Comparison of ENCODE assay signal across 8 cellular contexts in genomic region chr3:168096210-168096795, GRCh38. TPM values are rescaled to one million over a fixed set of nuclear protein-coding genes. Genes with fewer than 3 reads are reported as not detected.
A peak's percentile ranks its signal among the peaks of the same experiment; 100 is the strongest.
DNase-seq lines count a peak whose midpoint lies in the region; ATAC-seq, FAIRE-seq and TF ChIP-seq lines count a peak whose summit lies in the region.

No MANE protein-coding gene starts in this region.

- H3K4me3 ChIP-seq in dorsolateral prefrontal cortex = peak overlapping the region; percentile 64 to 96 (median 82)
- H3K4me3 ChIP-seq in HepG2 (replicated peaks in 1 of 3; ENCODE audit: insufficient read depth in 1 of 3, low read depth in 2 of 3, low read length in 3 of 3) = peak overlapping the region; percentile 55 to 77 (median 77)

- WGBS in HepG2 (ENCODE audit: low lambda C conversion rate) = under 1% methylated on average over 17 of the region's 18 CpGs

- H3K36me3 Mint-ChIP-seq in stimulated activated naive CD8-positive, alpha-beta T cell treated with anti-CD3 and anti-CD28 coated beads, Interleukin-15, Interleukin-2, amounts not matched to agents 100 ng/mL and 50 ng/mL, for 24 hours (ENCODE audit: low read depth) = no peaks in the 10 kb centered on the region

- no peaks in the 10 kb centered on the region for H3K9me3 ChIP-seq in HepG2 (ENCODE audit: low read length)

- H3K9ac ChIP-seq in HepG2 (ENCODE audit: insufficient read depth, low read depth, low read length) = peak overlapping the region; percentile 64

- H3K4me1 ChIP-seq in HepG2 (ENCODE audit: insufficient read depth, low read length) = peaks cover 35% of the 10 kb centered on the region

- no peak for FAIRE-seq in HepG2 (lab: Jason Lieb, UNC)

- peak overlapping the region; percentile 96 for H3K27ac Mint-ChIP-seq in stimulated activated naive CD8-positive, alpha-beta T cell treated with anti-CD3 and anti-CD28 coated beads, Interleukin-15, Interleukin-2, amounts not matched to agents 100 ng/mL and 50 ng/mL, for 24 hours

- H3K4me3 Mint-ChIP-seq in stimulated activated naive CD8-positive, alpha-beta T cell treated with anti-CD3 and anti-CD28 coated beads, Interleukin-15, Interleukin-2, amounts not matched to agents 100 ng/mL and 50 ng/mL, for 24 hours = peak overlapping the region; percentile 86

- no peak for TF ChIP-seq RAD21 in HepG2 (CRISPR knock-in tag; IDR thresholded peaks at IDR 0.05)

- TF ChIP-seq CTCF in GM13977 (IDR thresholded peaks at IDR 0.05; ENCODE audit: extremely low read depth, insufficient read depth, missing control alignments) (no peak), dorsolateral prefrontal cortex (IDR thresholded peaks at IDR 0.05 in 54 of 56, conservative IDR thresholded peaks at IDR 0.05 in 2 of 56; ENCODE audit: low read depth in 1 of 56, partially characterized antibody in 56 of 56) (peak in 2 of 56 donors; percentile 3 to 4), HepG2 (CRISPR knock-in tag; IDR thresholded peaks at IDR 0.05) (no peak)

- intact Hi-C loops in dorsolateral prefrontal cortex (cut with DNase I) (loop anchor here in 1 of 2 donors (5.0 kb wide), 2 partner anchors 71 to 359 kb away; partner anchors contain the start of gene SERPINI1), HepG2 (cut with micrococcal nuclease; ENCODE audit: unreplicated experiment) (loop anchor here (1.0 to 10.0 kb wide), 3 partner anchors 22 to 362 kb away; partner anchors contain the start of genes PDCD10 and SERPINI1)

- TF ChIP-seq POLR2A in HepG2 (IDR thresholded peaks at IDR 0.05; ENCODE audit: insufficient read depth in 1 of 2, low read depth in 2 of 2, low read length in 2 of 2) = peak; percentile 66 to 72

- no peaks in the 10 kb centered on the region for H3K9me3 Mint-ChIP-seq in stimulated activated naive CD8-positive, alpha-beta T cell treated with anti-CD3 and anti-CD28 coated beads, Interleukin-15, Interleukin-2, amounts not matched to agents 100 ng/mL and 50 ng/mL, for 24 hours

- POLR2A ChIA-PET in HepG2 (lab: Yijun Ruan, JAX) = interaction anchor here (0.7 to 3.5 kb wide), 3 partner anchors 9 to 22 kb away, joined by 3 to 17 read pairs (median 3); no protein-coding TSS in a partner anchor

- TF ChIP-seq EP300 in HepG2 (IDR thresholded peaks at IDR 0.05; ENCODE audit: low read depth in 2 of 2, low read length in 2 of 2) (0 out of 4 replicates have a peak, but pooled peaks of 1 of the 2 experiments have one; percentile 4), HepG2 (CRISPR knock-in tag; IDR thresholded peaks at IDR 0.05; ENCODE audit: borderline replicate concordance) (no peak)

- DNase-seq in AG08395 (ENCODE audit: low spot score) = peak; percentile 78
- DNase-seq in GM13977 (ENCODE audit: low spot score) = peak; percentile 63
- DNase-seq in NCI-H146 (lab: John Stamatoyannopoulos, UW) = peak; percentile 95
- DNase-seq in SKM-1 treated with dmso at 0.1 percent for 144 hours (lab: John Stamatoyannopoulos, UW; ENCODE audit: unreplicated experiment) = peak; percentile 75
- DNase-seq in dorsolateral prefrontal cortex = peak in 9 of 10 donors; percentile 26 to 62 (median 56)
- peak; percentile 87 for DNase-seq in HepG2 (ENCODE audit: low spot score)

- peak overlapping the region; percentile 90 for H2AFZ ChIP-seq in HepG2 (ENCODE audit: low read length)

- H3K27me3 ChIP-seq in dorsolateral prefrontal cortex (peaks cover 0 to 2% (median 0%) of the 10 kb centered on the region in 45 donors), HepG2 (ENCODE audit: control insufficient read depth in 1 of 2, insufficient read depth in 2 of 2, low read length in 2 of 2) (no peaks in the 10 kb centered on the region; a peak in 1 of 5 replicates)

- peak overlapping the region; percentile 97 for H3K4me2 ChIP-seq in HepG2 (ENCODE audit: low read depth, low read length)

- H4K20me1 ChIP-seq in HepG2 (ENCODE audit: insufficient read depth, low read length) = no peaks in the 10 kb centered on the region; the same call in 1 of the 2 replicates

- peaks cover 49% of the 10 kb centered on the region for H3K27me3 Mint-ChIP-seq in stimulated activated naive CD8-positive, alpha-beta T cell treated with anti-CD3 and anti-CD28 coated beads, Interleukin-15, Interleukin-2, amounts not matched to agents 100 ng/mL and 50 ng/mL, for 24 hours

- CTCF ChIA-PET in HepG2 (lab: Yijun Ruan, JAX; ENCODE audit: low intra/inter-chr PET ratio, low total read pairs) = interaction anchor here (1.5 kb wide), 1 partner anchor 49 kb away, joined by 7 read pairs; no protein-coding TSS in a partner anchor

- H3K36me3 ChIP-seq in HepG2 (replicated peaks in 1 of 2; ENCODE audit: control insufficient read depth in 1 of 2, insufficient read depth in 2 of 2, low read length in 2 of 2) = no peaks in the 10 kb centered on the region

- TSS peak; percentile 60 for BruUV-seq in HepG2 (replicated peaks; lab: Mats Ljungman, UMichigan)

- H3K4me1 Mint-ChIP-seq in stimulated activated naive CD8-positive, alpha-beta T cell treated with anti-CD3 and anti-CD28 coated beads, Interleukin-15, Interleukin-2, amounts not matched to agents 100 ng/mL and 50 ng/mL, for 24 hours (ENCODE audit: low read depth) = peaks cover 24% of the 10 kb centered on the region

- peaks cover 35% of the 10 kb centered on the region for H3K79me2 ChIP-seq in HepG2 (ENCODE audit: insufficient read depth, low read length)

- ATAC-seq in HG02885 (IDR thresholded peaks at IDR 0.05; ENCODE audit: poor library complexity, unreplicated experiment) (peak; percentile 3), HepG2 (peak; percentile 61)

- H3K27ac ChIP-seq in dorsolateral prefrontal cortex = peak overlapping the region in 51 of 59 donors; percentile 2 to 98 (median 92)
- H3K27ac ChIP-seq in HepG2 (ENCODE audit: extremely low read length, insufficient read depth, low read length) = peak overlapping the region; percentile 74

- in situ Hi-C loops in GM13977 (cut with MboI; ENCODE audit: low pct_unique_long_range_greater_than_20kb, low sequenced_read_pairs, unreplicated experiment) = no loop called here
- in situ Hi-C loops in HepG2 (cut with HindIII; ENCODE audit: extremely low pct_ligation_motif_present, low pct_unique_long_range_greater_than_20kb) = no loop called here

TF ChIP-seq in HepG2, 621 proteins besides CTCF, POLR2A, EP300 and RAD21 (continues in another document):
- TF ChIP-seq RBFOX2 (IDR thresholded peaks at IDR 0.05; ENCODE audit: low read depth, low read length) (no peak), TCF12 (IDR thresholded peaks at IDR 0.05) (no peak), TCF12 (CRISPR knock-in tag; IDR thresholded peaks at IDR 0.05) (no peak; the same call in 1 of the 2 replicates)
- TF ChIP-seq, protein P1, sequence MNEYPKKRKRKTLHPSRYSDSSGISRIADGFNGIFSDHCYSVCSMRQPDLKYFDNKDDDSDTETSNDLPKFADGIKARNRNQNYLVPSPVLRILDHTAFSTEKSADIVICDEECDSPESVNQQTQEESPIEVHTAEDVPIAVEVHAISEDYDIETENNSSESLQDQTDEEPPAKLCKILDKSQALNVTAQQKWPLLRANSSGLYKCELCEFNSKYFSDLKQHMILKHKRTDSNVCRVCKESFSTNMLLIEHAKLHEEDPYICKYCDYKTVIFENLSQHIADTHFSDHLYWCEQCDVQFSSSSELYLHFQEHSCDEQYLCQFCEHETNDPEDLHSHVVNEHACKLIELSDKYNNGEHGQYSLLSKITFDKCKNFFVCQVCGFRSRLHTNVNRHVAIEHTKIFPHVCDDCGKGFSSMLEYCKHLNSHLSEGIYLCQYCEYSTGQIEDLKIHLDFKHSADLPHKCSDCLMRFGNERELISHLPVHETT (CRISPR knock-in tag; conservative IDR thresholded peaks at IDR 0.05) = no peak; the same call in 1 of the 2 replicates

RNA-seq across cellular contexts. Expression of gene GOLIM4, which starts 0.6 kb away (rescaled TPM):
- 100 to 1,000 TPM in 2 of 120 experiments, 10 to 100 TPM in 118; 26.3 to 108 (median 49.7) TPM for total RNA-seq in dorsolateral prefrontal cortex
- total RNA-seq in HepG2 (2016; rRNA removed; fragmentation: Illumina TruSeq; extraction: Trizol) = 31.5 and 47.7 TPM in 2 replicates
- total RNA-seq in HepG2 (2016; cell fraction: cytosol; rRNA removed; fragmentation: Illumina TruSeq; extraction: Trizol; ENCODE audit: low read depth) = 7.7 and 9.3 TPM in 2 replicates
- total RNA-seq in HepG2 (2016; cell fraction: insoluble cytoplasmic fraction; rRNA removed; fragmentation: Illumina TruSeq; extraction: Trizol) = 33.4 and 49.5 TPM in 2 replicates
- total RNA-seq in HepG2 (2016; cell fraction: membrane; rRNA removed; fragmentation: Illumina TruSeq; extraction: Trizol) = 11.5 and 12.4 TPM in 2 replicates
- total RNA-seq in HepG2 (2016; cell fraction: nucleus; rRNA removed; fragmentation: Illumina TruSeq; extraction: Trizol) = 45.0 and 48.7 TPM in 2 replicates
- 10.8 and 10.9 TPM in 2 replicates for polyA plus RNA-seq in HepG2 (2011; rRNA removed)
- polyA plus RNA-seq in HepG2 (2011; cell fraction: cytosol; rRNA removed) = 13.3 and 13.6 TPM in 2 replicates
- polyA plus RNA-seq in HepG2 (2011; cell fraction: nucleus; rRNA removed) = 12.0 and 12.4 TPM in 2 replicates
- polyA plus RNA-seq in HepG2 (2012) = 26.9 and 28.2 TPM in 2 replicates
- polyA plus RNA-seq in HepG2 (2016; cell fraction: cytosol; fragmentation: Illumina TruSeq; extraction: Trizol; ENCODE audit: low read depth) = 1.1 and 1.4 TPM in 2 replicates
- 26.8 and 32.2 TPM in 2 replicates for polyA plus RNA-seq in HepG2 (2016; cell fraction: insoluble cytoplasmic fraction; fragmentation: Illumina TruSeq; extraction: Trizol; ENCODE audit: low read depth)
- 3.4 and 3.7 TPM in 2 replicates for polyA plus RNA-seq in HepG2 (2016; cell fraction: membrane; fragmentation: Illumina TruSeq; extraction: Trizol; ENCODE audit: low read depth)
- 44.3 and 45.5 TPM in 2 replicates for polyA plus RNA-seq in HepG2 (2016; cell fraction: nucleus; fragmentation: Illumina TruSeq; extraction: Trizol; ENCODE audit: insufficient read depth, low read depth)
- 15.3 and 32.9 TPM in 2 replicates for polyA minus RNA-seq in HepG2 (2011; rRNA and poly(A)+ RNA removed; ENCODE audit: low replicate concordance)
- polyA minus RNA-seq in HepG2 (2011; cell fraction: cytosol; rRNA and poly(A)+ RNA removed) = 24.1 and 25.6 TPM in 2 replicates
- 36.9 and 37.2 TPM in 2 replicates for polyA minus RNA-seq in HepG2 (2011; cell fraction: nucleus; rRNA and poly(A)+ RNA removed)

Comparison
In these comparisons a context has a peak if more than half of its experiments do, and no peak if none do; other contexts are left out.
1. Peak in every context shown above with its lines: DNase-seq, ATAC-seq, H3K4me3 ChIP-seq and H3K27ac ChIP-seq.